In the genomic region with DNA sequence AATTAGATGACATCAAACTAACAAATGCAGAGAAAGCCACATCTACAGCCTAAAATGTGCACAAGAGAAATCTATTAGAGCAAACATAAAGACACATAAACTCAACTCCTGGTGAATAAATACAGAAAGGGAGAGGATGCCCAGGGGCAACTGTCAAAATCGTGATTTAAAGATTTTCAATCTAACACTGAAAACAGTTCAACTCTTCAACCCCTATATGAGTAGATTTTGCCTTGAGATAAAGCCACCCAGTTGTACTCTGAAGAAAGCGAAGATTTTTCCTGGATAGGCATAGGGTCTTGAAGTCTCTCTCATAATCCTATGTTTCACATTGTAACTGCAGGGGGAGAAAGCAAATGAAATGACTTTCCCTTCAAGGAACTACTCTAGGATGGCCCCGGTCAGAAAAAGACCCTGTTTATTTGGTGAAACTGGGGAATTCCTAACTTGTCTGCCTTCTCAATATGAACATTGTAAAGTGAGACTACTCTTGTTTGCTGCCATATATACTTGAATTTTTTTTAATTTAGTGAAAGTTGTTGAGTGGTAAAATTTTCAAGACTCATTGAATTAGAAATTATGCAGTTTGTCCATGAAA, we compare ENCODE assay signal across 32 cellular contexts.
"Had no signal": no experiment of that assay in that cellular context is flagged by ENCODE, and none has a peak within 500 bp of the region (broad histone marks: within the 10 kb centered on the region; RNA-seq: fewer than 3 reads in every experiment).

No MANE protein-coding gene starts in this region.

- H3K27me3 ChIP-seq: brain microvascular endothelial cell had no signal

- DNase-seq: activated B cell treated with CpG ODN at 0.5 μM for 24 hours; activated CD4-positive, alpha-beta memory T cell treated with anti-CD3 and anti-CD28 coated beads for 36 hours; activated CD4-positive, alpha-beta T cell treated with anti-CD3 and anti-CD28 coated beads for 4 hours; activated CD4-positive, alpha-beta T cell treated with anti-CD3 and anti-CD28 coated beads, Interleukin-2, amount 50 U/mL, for 1 hour; activated CD4-positive, CD25-positive, alpha-beta regulatory T cell treated with anti-CD3 and anti-CD28 coated beads, Interleukin-2, amount 50 U/mL, for 72 hours; activated CD8-positive, alpha-beta memory T cell treated with anti-CD3 and anti-CD28 coated beads, Interleukin-2, amount 50 U/mL, for 4 hours; activated gamma-delta T cell treated with Interleukin-2 at 50 U/mL for 16 hours; activated naive CD4-positive, alpha-beta T cell treated with anti-CD3 and anti-CD28 coated beads, Interleukin-2, amount 10 ng/mL, durations not matched to agents 7 days and 5 days; activated naive CD8-positive, alpha-beta T cell treated with anti-CD3 and anti-CD28 coated beads, Interleukin-2, amount 50 U/mL, for 24 hours; activated T-cell treated with anti-CD3 and anti-CD28 coated beads for 4 hours; activated T-cell treated with anti-CD3 and anti-CD28 coated beads, Interleukin-2, amount 50 U/mL, for 4 hours; anterior cingulate cortex; brain microvascular endothelial cell; central memory CD4-positive, alpha-beta T cell; NCI-H1092 treated with DMSO at 0.1 percent for 48 hours; NCI-H1417 treated with DMSO at 0.1 percent for 48 hours; NCI-H1694; NCI-H1930; NCI-H2081 treated with DMSO at 0.1 percent for 48 hours; NCI-H226; NCI-H524 treated with DMSO at 0.1 percent for 48 hours; NCI-H748 treated with DMSO at 0.1 percent for 48 hours; NK-92 treated with Interleukin-12 subunit alpha and Interleukin-12 subunit beta, amount 100 ng/mL, for 24 hours; PC-9; Right ventricle myocardium superior; SW 1271; T-helper 1 cell; T-helper 2 cell; T-helper 9 cell had no signal

- H3K36me3 ChIP-seq: brain microvascular endothelial cell had no signal

- FAIRE-seq: colon, RCC 7860 had no signal

- H3K4me3 ChIP-seq: PC-9 had no signal

- H3K27ac ChIP-seq: brain microvascular endothelial cell, PC-9, VCaP had no signal

- ATAC-seq: activated naive CD8-positive, alpha-beta T cell treated with anti-CD3 and anti-CD28 coated beads, Interleukin-2, amount 50 U/mL, for 24 hours; activated T-cell treated with anti-CD3 and anti-CD28 coated beads, Interleukin-2, amount 50 U/mL, for 4 hours had no signal
